In genomic region chr12:103817791-103818190, GRCh38 we compare ENCODE assay signal across 35 cellular contexts.
"Had no signal": no experiment of that assay in that cellular context is flagged by ENCODE, and none has a peak within 500 bp of the region (broad histone marks: within the 10 kb centered on the region; RNA-seq: fewer than 3 reads in every experiment).

No MANE protein-coding gene starts in this region.

- H3K27me3 Mint-ChIP-seq: activated CD4-positive, alpha-beta memory T cell treated with anti-CD3 and anti-CD28 coated beads, Interleukin-2, amount 10 ng/mL, durations not matched to agents 7 days and 5 days; activated CD4-positive, alpha-beta T cell treated with anti-CD3 and anti-CD28 coated beads for 36 hours; activated CD4-positive, alpha-beta T cell treated with anti-CD3 and anti-CD28 coated beads, Interleukin-2, amount 10 ng/mL, durations not matched to agents 7 days and 5 days; activated CD8-positive, alpha-beta memory T cell treated with anti-CD3 and anti-CD28 coated beads, Interleukin-2, amount 10 ng/mL, durations not matched to agents 7 days and 5 days; activated naive CD8-positive, alpha-beta T cell treated with anti-CD3 and anti-CD28 coated beads for 36 hours; activated T-cell treated with anti-CD3 and anti-CD28 coated beads, Interleukin-2, amount 50 U/mL, for 24 hours had no signal

- H3K9me3 ChIP-seq: adrenal gland, body of pancreas had no signal

- H3K27me3 ChIP-seq: adrenal gland, body of pancreas, brain microvascular endothelial cell, breast epithelium had no signal

- H3K27ac ChIP-seq: adrenal gland, body of pancreas, brain microvascular endothelial cell, breast epithelium, VCaP had no signal

- ATAC-seq: activated CD4-positive, alpha-beta T cell treated with anti-CD3 and anti-CD28 coated beads for 36 hours; activated CD4-positive, CD25-positive, alpha-beta regulatory T cell treated with anti-CD3 and anti-CD28 coated beads, Interleukin-2, amount 50 U/mL, for 24 hours; activated CD8-positive, alpha-beta memory T cell treated with anti-CD3 and anti-CD28 coated beads, Interleukin-2, amount 10 ng/mL, durations not matched to agents 7 days and 5 days; activated CD8-positive, alpha-beta T cell treated with anti-CD3 and anti-CD28 coated beads, Interleukin-2, amount 10 ng/mL, durations not matched to agents 7 days and 5 days; activated naive CD4-positive, alpha-beta T cell treated with anti-CD3 and anti-CD28 coated beads, Interleukin-2, amount 50 U/mL, for 72 hours; body of pancreas had no signal

- H3K4me3 Mint-ChIP-seq: activated CD4-positive, alpha-beta memory T cell treated with anti-CD3 and anti-CD28 coated beads, Interleukin-2, amount 10 ng/mL, durations not matched to agents 7 days and 5 days; activated CD4-positive, alpha-beta T cell treated with anti-CD3 and anti-CD28 coated beads for 36 hours; activated CD4-positive, alpha-beta T cell treated with anti-CD3 and anti-CD28 coated beads, Interleukin-2, amount 10 ng/mL, durations not matched to agents 7 days and 5 days; activated CD8-positive, alpha-beta memory T cell treated with anti-CD3 and anti-CD28 coated beads, Interleukin-2, amount 10 ng/mL, durations not matched to agents 7 days and 5 days; activated CD8-positive, alpha-beta T cell treated with anti-CD3 and anti-CD28 coated beads, Interleukin-2, amount 10 ng/mL, durations not matched to agents 7 days and 5 days; activated naive CD4-positive, alpha-beta T cell treated with anti-CD3 and anti-CD28 coated beads for 36 hours; activated naive CD8-positive, alpha-beta T cell treated with anti-CD3 and anti-CD28 coated beads for 36 hours; activated T-cell treated with anti-CD3 and anti-CD28 coated beads, Interleukin-2, amount 50 U/mL, for 24 hours; T-helper 1 cell treated with Interleukin-12 subunit alpha and Interleukin-12 subunit beta and Interleukin-4 antibody, amounts not matched to agents 30 μg/mL and 1 μg/mL, for 36 hours; T-helper 2 cell treated with Interferon-gamma antibody and Interleukin-4, amounts not matched to agents 5 μg/mL and 100 μg/mL, for 36 hours had no signal

- H3K4me1 ChIP-seq: body of pancreas, breast epithelium had no signal

- DNase-seq: activated CD4-positive, alpha-beta memory T cell treated with anti-CD3 and anti-CD28 coated beads, Interleukin-2, amount 10 ng/mL, durations not matched to agents 7 days and 5 days; activated CD4-positive, alpha-beta T cell treated with anti-CD3 and anti-CD28 coated beads for 1 hour; activated CD4-positive, alpha-beta T cell treated with anti-CD3 and anti-CD28 coated beads for 36 hours; activated CD4-positive, alpha-beta T cell treated with anti-CD3 and anti-CD28 coated beads for 48 hours; activated CD4-positive, alpha-beta T cell treated with anti-CD3 and anti-CD28 coated beads, Interleukin-2, amount 10 ng/mL, durations not matched to agents 7 days and 5 days; activated CD4-positive, alpha-beta T cell treated with anti-CD3 and anti-CD28 coated beads, Interleukin-2, amount 50 U/mL, for 48 hours; activated CD4-positive, CD25-positive, alpha-beta regulatory T cell; activated CD8-positive, alpha-beta memory T cell treated with anti-CD3 and anti-CD28 coated beads for 24 hours; activated CD8-positive, alpha-beta memory T cell treated with anti-CD3 and anti-CD28 coated beads, Interleukin-2, amount 10 ng/mL, durations not matched to agents 7 days and 5 days; activated CD8-positive, alpha-beta memory T cell treated with anti-CD3 and anti-CD28 coated beads, Interleukin-2, amount 50 U/mL, for 48 hours; activated CD8-positive, alpha-beta T cell treated with anti-CD3 and anti-CD28 coated beads, Interleukin-2, amount 10 ng/mL, durations not matched to agents 7 days and 5 days; activated effector memory CD4-positive, alpha-beta T cell treated with Interleukin-2 at 50 U/mL for 16 hours; activated gamma-delta T cell; activated naive CD4-positive, alpha-beta T cell treated with anti-CD3 and anti-CD28 coated beads for 36 hours; activated naive CD4-positive, alpha-beta T cell treated with anti-CD3 and anti-CD28 coated beads, Interleukin-2, amount 50 U/mL, for 16 hours; activated naive CD8-positive, alpha-beta T cell treated with anti-CD3 and anti-CD28 coated beads for 36 hours; activated T-cell treated with anti-CD3 and anti-CD28 coated beads, Interleukin-2, amount 50 U/mL, for 24 hours; activated T-cell treated with anti-CD3 and anti-CD28 coated beads, Interleukin-2, amount 50 U/mL, for 48 hours; adrenal gland; amniotic stem cell; aorta; body of pancreas; brain microvascular endothelial cell; central memory CD4-positive, alpha-beta T cell; T-helper 1 cell; T-helper 2 cell; T-helper 9 cell had no signal

- H3K4me3 ChIP-seq: adrenal gland, body of pancreas, breast epithelium had no signal

- FAIRE-seq: TTC549 had no signal

- H3K27ac Mint-ChIP-seq: activated CD4-positive, alpha-beta memory T cell treated with anti-CD3 and anti-CD28 coated beads, Interleukin-2, amount 10 ng/mL, durations not matched to agents 7 days and 5 days; activated CD4-positive, alpha-beta T cell treated with anti-CD3 and anti-CD28 coated beads for 36 hours; activated CD4-positive, alpha-beta T cell treated with anti-CD3 and anti-CD28 coated beads, Interleukin-2, amount 10 ng/mL, durations not matched to agents 7 days and 5 days; activated CD8-positive, alpha-beta memory T cell treated with anti-CD3 and anti-CD28 coated beads, Interleukin-2, amount 10 ng/mL, durations not matched to agents 7 days and 5 days; activated CD8-positive, alpha-beta T cell treated with anti-CD3 and anti-CD28 coated beads, Interleukin-2, amount 10 ng/mL, durations not matched to agents 7 days and 5 days; activated naive CD4-positive, alpha-beta T cell treated with anti-CD3 and anti-CD28 coated beads for 36 hours; activated naive CD4-positive, alpha-beta T cell treated with anti-CD3 and anti-CD28 coated beads, Interleukin-2, amount 50 U/mL, for 72 hours; activated naive CD8-positive, alpha-beta T cell treated with anti-CD3 and anti-CD28 coated beads for 36 hours; activated T-cell treated with anti-CD3 and anti-CD28 coated beads, Interleukin-2, amount 50 U/mL, for 24 hours; activated T-helper 2 cell treated with anti-CD3 and anti-CD28 coated beads, Interferon-gamma antibody, Interleukin-2, Interleukin-4, amounts not matched to agents 10 μg/mL and 5 μg/mL and 100 μg/mL, durations not matched to agents 14 hours and 24 hours and 36 hours; T-helper 1 cell treated with Interleukin-12 subunit alpha and Interleukin-12 subunit beta and Interleukin-4 antibody, amounts not matched to agents 30 μg/mL and 1 μg/mL, for 36 hours; T-helper 2 cell treated with Interferon-gamma antibody and Interleukin-4, amounts not matched to agents 5 μg/mL and 100 μg/mL, for 36 hours had no signal

- H3K4me1 Mint-ChIP-seq: activated CD4-positive, alpha-beta memory T cell treated with anti-CD3 and anti-CD28 coated beads, Interleukin-2, amount 10 ng/mL, durations not matched to agents 7 days and 5 days; activated CD4-positive, alpha-beta T cell treated with anti-CD3 and anti-CD28 coated beads, Interleukin-2, amount 10 ng/mL, durations not matched to agents 7 days and 5 days; activated CD8-positive, alpha-beta memory T cell treated with anti-CD3 and anti-CD28 coated beads, Interleukin-2, amount 10 ng/mL, durations not matched to agents 7 days and 5 days had no signal

- H3K36me3 ChIP-seq: adrenal gland, brain microvascular endothelial cell, breast epithelium had no signal
